In the genomic region with DNA sequence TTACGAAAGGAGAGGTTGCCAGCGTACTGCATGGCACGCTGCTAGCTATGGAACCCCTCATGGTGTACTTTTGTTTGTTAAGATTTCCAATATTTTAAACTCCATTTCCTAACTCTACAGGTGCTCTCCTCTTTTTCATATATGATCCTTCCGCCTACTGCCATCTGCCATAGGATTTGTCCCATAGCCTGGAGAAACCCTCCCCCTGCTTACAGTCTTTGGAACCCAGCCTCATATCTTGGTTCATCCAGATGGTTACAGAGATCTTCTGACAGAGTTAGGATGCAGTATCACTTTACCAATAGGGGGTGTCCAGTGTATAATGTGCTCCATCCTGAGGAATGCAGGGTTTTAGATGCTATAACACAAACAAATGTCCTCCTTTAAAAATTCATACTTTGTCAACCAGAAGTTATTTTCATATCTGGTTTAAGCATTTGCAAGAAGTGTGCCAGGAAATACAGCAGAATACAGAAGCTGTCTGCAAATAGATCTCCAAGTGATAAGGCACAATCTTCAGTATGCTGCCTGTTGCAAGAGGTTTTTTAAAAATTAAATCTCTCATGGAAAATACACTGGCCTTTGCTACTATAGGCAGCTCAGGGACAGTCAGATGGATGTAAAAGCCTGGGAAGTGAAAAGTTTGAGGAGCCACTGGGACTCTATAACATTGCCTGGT, we compare ENCODE assay signal across 15 cellular contexts.
A peak's percentile ranks its signal among the peaks of the same experiment; 100 is the strongest.
DNase-seq lines count a peak whose midpoint lies in the region; ATAC-seq and TF ChIP-seq lines count a peak whose summit lies in the region.
"Had no signal": no experiment of that assay in that cellular context is flagged by ENCODE, and none has a peak within 500 bp of the region (broad histone marks: within the 10 kb centered on the region; RNA-seq: fewer than 3 reads in every experiment).

No MANE protein-coding gene starts in this region.

- no peak for TF ChIP-seq CTCF in endodermal cell (conservative IDR thresholded peaks at IDR 0.05)

- H3K4me3 ChIP-seq in endodermal cell (ENCODE audit: low read length): no peak overlapping the region
- H3K4me3 ChIP-seq: PC-9, SJCRH30 had no signal

- ATAC-seq in GM18520 (IDR thresholded peaks at IDR 0.05; ENCODE audit: unreplicated experiment): no peak

- H3K9me3 Mint-ChIP-seq in endodermal cell: peaks cover 7% of the 10 kb centered on the region

- H3K9me3 ChIP-seq in endodermal cell (ENCODE audit: control insufficient read depth, low read length): no peaks in the 10 kb centered on the region
- H3K9me3 ChIP-seq: BE2C had no signal

- peaks cover 11% of the 10 kb centered on the region for H3K4me1 Mint-ChIP-seq in endodermal cell
- H3K4me1 Mint-ChIP-seq: CD4-positive, alpha-beta memory T cell; IgD-negative memory B cell had no signal

- H3K4me3 Mint-ChIP-seq in endodermal cell: no peak overlapping the region
- H3K4me3 Mint-ChIP-seq: CD4-positive, alpha-beta memory T cell; IgD-negative memory B cell had no signal

- H3K36me3 ChIP-seq in endodermal cell (ENCODE audit: control insufficient read depth, insufficient read depth, low read length): no peaks in the 10 kb centered on the region
- H3K36me3 ChIP-seq: BE2C, SJCRH30 had no signal

- H3K27me3 Mint-ChIP-seq in endodermal cell (ENCODE audit: insufficient read depth): peaks cover 55% of the 10 kb centered on the region

- 93 to 98% methylated on average over 3 to 4 of the region's 4 CpGs for WGBS in endodermal cell (ENCODE audit: insufficient coverage in 1 of 2, insufficient read length in 1 of 2), 2 experiments

- no peaks in the 10 kb centered on the region for H3K36me3 Mint-ChIP-seq in endodermal cell (ENCODE audit: low read depth)
- H3K36me3 Mint-ChIP-seq: CD4-positive, alpha-beta memory T cell; IgD-negative memory B cell had no signal

- DNase-seq in NCI-H526 (lab: John Stamatoyannopoulos, UW) (peak; percentile 3 to 7), NCI-H526 treated with DMSO at 0.1 percent for 48 hours (lab: John Stamatoyannopoulos, UW) (no peak), NCI-H524 treated with DMSO at 0.1 percent for 48 hours (lab: John Stamatoyannopoulos, UW) (peak; percentile 18), endodermal cell (no peak), germinal center (ENCODE audit: low spot score) (no peak), foreskin melanocyte (no peak), NCI-H446 (lab: John Stamatoyannopoulos, UW) (no peak)
- DNase-seq: 8988T; CD4-positive, alpha-beta memory T cell; NCI-H187 had no signal

- no peak overlapping the region for H3K27ac Mint-ChIP-seq in endodermal cell
- H3K27ac Mint-ChIP-seq: CD4-positive, alpha-beta memory T cell; IgD-negative memory B cell had no signal

- H3K27ac ChIP-seq in endodermal cell (ENCODE audit: low read depth, low read length): peak overlapping the region; percentile 94
- H3K27ac ChIP-seq: PC-9, SJCRH30 had no signal

- peaks cover 24% of the 10 kb centered on the region for H3K27me3 ChIP-seq in endodermal cell (ENCODE audit: control insufficient read depth, insufficient read depth, low read length, poor library complexity, severe bottlenecking)
- H3K27me3 ChIP-seq: BE2C, SJCRH30 had no signal

- H3K4me1 ChIP-seq in endodermal cell (ENCODE audit: control insufficient read depth, insufficient read depth, low read length): no peaks in the 10 kb centered on the region
- H3K4me1 ChIP-seq: SJCRH30 had no signal

- no peak overlapping the region for H3K9ac ChIP-seq in endodermal cell (ENCODE audit: extremely low read depth, low read length, poor library complexity, severe bottlenecking)

Comparison
In these comparisons a context has a peak if more than half of its experiments do, and no peak if none do; other contexts are left out.
1. DNase-seq: peak in NCI-H526 (2 of 2) and NCI-H524 treated with DMSO at 0.1 percent for 48 hours (single experiment); none in NCI-H526 treated with DMSO at 0.1 percent for 48 hours (single experiment), endodermal cell (single experiment), germinal center (single experiment), foreskin melanocyte (single experiment) and NCI-H446 (0 of 2).